Comparison of ENCODE assay signal across 1 cellular context in the genomic region with DNA sequence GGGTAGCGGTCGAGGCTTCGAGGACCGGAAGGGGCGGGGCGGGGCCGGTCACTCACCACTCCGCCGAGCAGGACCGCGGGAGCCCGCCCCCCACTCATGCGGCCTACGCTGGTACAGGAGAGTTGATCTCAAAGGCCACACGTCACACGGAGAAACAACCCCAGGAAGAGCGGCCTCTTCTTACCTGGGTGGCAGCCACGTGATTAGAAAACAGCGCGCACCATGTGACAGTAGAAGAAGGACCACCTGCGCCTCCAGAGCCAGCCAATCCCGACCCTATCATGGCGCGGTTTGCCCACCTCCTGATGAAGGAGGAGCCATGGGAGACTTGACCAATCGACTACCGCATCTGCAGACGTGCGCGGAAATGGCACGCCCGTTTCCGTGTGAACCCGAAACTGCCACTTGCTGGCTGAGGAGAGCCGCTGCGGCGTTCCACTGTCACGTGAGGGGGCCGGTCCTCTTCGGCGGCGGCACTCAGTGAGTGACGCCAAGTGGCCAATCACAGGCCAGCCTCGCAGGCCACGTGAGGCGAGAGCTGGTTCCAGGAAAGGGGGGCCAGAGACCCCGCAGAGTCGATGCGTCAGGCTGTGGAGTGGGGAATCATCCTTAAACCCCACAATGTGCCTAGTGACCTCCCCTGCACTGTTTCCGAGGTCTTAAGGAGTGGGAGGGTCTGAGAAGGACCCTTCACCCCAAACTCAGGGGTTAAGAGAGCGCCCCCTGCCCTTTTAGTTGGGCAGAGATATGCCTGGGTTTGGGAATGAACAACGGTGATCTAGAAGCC.
TF ChIP-seq lines count a peak whose summit lies in the region.

A gene with protein sequence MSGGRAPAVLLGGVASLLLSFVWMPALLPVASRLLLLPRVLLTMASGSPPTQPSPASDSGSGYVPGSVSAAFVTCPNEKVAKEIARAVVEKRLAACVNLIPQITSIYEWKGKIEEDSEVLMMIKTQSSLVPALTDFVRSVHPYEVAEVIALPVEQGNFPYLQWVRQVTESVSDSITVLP (minus strand): TSS at position 205 of the 787 bp plus-strand sequence. CDS start 107 bp downstream, at position 98.

TF ChIP-seq in K562, 482 proteins besides CTCF, POLR2A, EP300 and RAD21 (continued from another document and continues in another):
- peak; percentile 91 for TF ChIP-seq ARID4B (CRISPR knock-in tag; IDR thresholded peaks at IDR 0.05)
- peak; percentile 24; the same call in 1 of the 2 replicates for TF ChIP-seq E2F3 (CRISPR knock-in tag; IDR thresholded peaks at IDR 0.05)
- TF ChIP-seq ZNF384 (IDR thresholded peaks at IDR 0.05; ENCODE audit: low read depth, low read length): 0 out of 2 replicates have a peak, but pooled peaks have one; percentile 4
- TF ChIP-seq PML (IDR thresholded peaks at IDR 0.05; ENCODE audit: low read length): peak; percentile 70
- TF ChIP-seq KLF13 (tag; IDR thresholded peaks at IDR 0.05; ENCODE audit: borderline replicate concordance, low read depth): peak; percentile 94
- TF ChIP-seq ZNF445 (CRISPR knock-in tag; IDR thresholded peaks at IDR 0.05; ENCODE audit: low read depth): no peak
- TF ChIP-seq NR2F6 (CRISPR knock-in tag; IDR thresholded peaks at IDR 0.05): no peak
- no peak for TF ChIP-seq KLF1 (tag; IDR thresholded peaks at IDR 0.05)
- peak; percentile 91 for TF ChIP-seq HEY1 (CRISPR knock-in tag; IDR thresholded peaks at IDR 0.05; ENCODE audit: borderline replicate concordance)
- TF ChIP-seq TRIM28 (IDR thresholded peaks at IDR 0.05): no peak
- TF ChIP-seq, protein P1, sequence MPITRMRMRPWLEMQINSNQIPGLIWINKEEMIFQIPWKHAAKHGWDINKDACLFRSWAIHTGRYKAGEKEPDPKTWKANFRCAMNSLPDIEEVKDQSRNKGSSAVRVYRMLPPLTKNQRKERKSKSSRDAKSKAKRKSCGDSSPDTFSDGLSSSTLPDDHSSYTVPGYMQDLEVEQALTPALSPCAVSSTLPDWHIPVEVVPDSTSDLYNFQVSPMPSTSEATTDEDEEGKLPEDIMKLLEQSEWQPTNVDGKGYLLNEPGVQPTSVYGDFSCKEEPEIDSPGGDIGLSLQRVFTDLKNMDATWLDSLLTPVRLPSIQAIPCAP (CRISPR knock-in tag; IDR thresholded peaks at IDR 0.05; ENCODE audit: borderline replicate concordance): no peak
- TF ChIP-seq YY1 (IDR thresholded peaks at IDR 0.05; ENCODE audit: borderline replicate concordance in 1 of 3, control insufficient read depth in 1 of 3, extremely low read depth in 1 of 3, insufficient read depth in 3 of 3, insufficient read length in 1 of 3, insufficient replicate concordance in 2 of 3, low read depth in 1 of 3, low read length in 2 of 3): peak in 2 of 3 experiments; percentile 70 to 79
- no peak for TF ChIP-seq GATA2 (CRISPR knock-in tag; IDR thresholded peaks at IDR 0.05)
- no peak for TF ChIP-seq CBX2 (IDR thresholded peaks at IDR 0.05; ENCODE audit: insufficient read depth, low read length, poor library complexity, severe bottlenecking)
- no peak for TF ChIP-seq CHD4 (IDR thresholded peaks at IDR 0.05; ENCODE audit: insufficient read depth, insufficient replicate concordance, low read depth, low read length, poor library complexity, severe bottlenecking)
- no peak for TF ChIP-seq PHF21A (IDR thresholded peaks at IDR 0.05; ENCODE audit: borderline replicate concordance, low read depth)
- peak; percentile 68 for TF ChIP-seq POLR2AphosphoS5 (IDR thresholded peaks at IDR 0.05; ENCODE audit: control insufficient read depth, insufficient read depth, low read depth, low read length)
- TF ChIP-seq NFATC3 (IDR thresholded peaks at IDR 0.05): no peak
- no peak for TF ChIP-seq PRMT5 (CRISPR knock-in tag; IDR thresholded peaks at IDR 0.05)
- no peak for TF ChIP-seq ZNF444 (CRISPR knock-in tag; IDR thresholded peaks at IDR 0.05)
- TF ChIP-seq TSHZ1 (CRISPR knock-in tag; IDR thresholded peaks at IDR 0.05): no peak
- peak; percentile 100 for TF ChIP-seq CXXC5 (CRISPR knock-in tag; IDR thresholded peaks at IDR 0.05)
- no peak for TF ChIP-seq POLR3G (IDR thresholded peaks at IDR 0.05; ENCODE audit: extremely low read depth, insufficient read length, insufficient replicate concordance)
- TF ChIP-seq, protein P2, sequence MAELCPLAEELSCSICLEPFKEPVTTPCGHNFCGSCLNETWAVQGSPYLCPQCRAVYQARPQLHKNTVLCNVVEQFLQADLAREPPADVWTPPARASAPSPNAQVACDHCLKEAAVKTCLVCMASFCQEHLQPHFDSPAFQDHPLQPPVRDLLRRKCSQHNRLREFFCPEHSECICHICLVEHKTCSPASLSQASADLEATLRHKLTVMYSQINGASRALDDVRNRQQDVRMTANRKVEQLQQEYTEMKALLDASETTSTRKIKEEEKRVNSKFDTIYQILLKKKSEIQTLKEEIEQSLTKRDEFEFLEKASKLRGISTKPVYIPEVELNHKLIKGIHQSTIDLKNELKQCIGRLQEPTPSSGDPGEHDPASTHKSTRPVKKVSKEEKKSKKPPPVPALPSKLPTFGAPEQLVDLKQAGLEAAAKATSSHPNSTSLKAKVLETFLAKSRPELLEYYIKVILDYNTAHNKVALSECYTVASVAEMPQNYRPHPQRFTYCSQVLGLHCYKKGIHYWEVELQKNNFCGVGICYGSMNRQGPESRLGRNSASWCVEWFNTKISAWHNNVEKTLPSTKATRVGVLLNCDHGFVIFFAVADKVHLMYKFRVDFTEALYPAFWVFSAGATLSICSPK (IDR thresholded peaks at IDR 0.05; ENCODE audit: borderline replicate concordance): no peak
- TF ChIP-seq SMC3 (conservative IDR thresholded peaks at IDR 0.05; ENCODE audit: insufficient read depth, low read depth, low read length): no peak
- peak; percentile 59; the same call in 1 of the 2 replicates for TF ChIP-seq JUN (IDR thresholded peaks at IDR 0.05; ENCODE audit: borderline replicate concordance, low read depth, low read length)
- TF ChIP-seq JUN (CRISPR knock-in tag; IDR thresholded peaks at IDR 0.05; ENCODE audit: borderline replicate concordance): no peak
- TF ChIP-seq, protein P3, sequence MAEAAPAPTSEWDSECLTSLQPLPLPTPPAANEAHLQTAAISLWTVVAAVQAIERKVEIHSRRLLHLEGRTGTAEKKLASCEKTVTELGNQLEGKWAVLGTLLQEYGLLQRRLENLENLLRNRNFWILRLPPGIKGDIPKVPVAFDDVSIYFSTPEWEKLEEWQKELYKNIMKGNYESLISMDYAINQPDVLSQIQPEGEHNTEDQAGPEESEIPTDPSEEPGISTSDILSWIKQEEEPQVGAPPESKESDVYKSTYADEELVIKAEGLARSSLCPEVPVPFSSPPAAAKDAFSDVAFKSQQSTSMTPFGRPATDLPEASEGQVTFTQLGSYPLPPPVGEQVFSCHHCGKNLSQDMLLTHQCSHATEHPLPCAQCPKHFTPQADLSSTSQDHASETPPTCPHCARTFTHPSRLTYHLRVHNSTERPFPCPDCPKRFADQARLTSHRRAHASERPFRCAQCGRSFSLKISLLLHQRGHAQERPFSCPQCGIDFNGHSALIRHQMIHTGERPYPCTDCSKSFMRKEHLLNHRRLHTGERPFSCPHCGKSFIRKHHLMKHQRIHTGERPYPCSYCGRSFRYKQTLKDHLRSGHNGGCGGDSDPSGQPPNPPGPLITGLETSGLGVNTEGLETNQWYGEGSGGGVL (CRISPR knock-in tag; IDR thresholded peaks at IDR 0.05): no peak
- no peak for TF ChIP-seq RBM39 (optimal IDR thresholded peaks at IDR 0.05; ENCODE audit: low read depth, low read length)
- no peak for TF ChIP-seq DNMT1 (IDR thresholded peaks at IDR 0.05)
- no peak for TF ChIP-seq JUNB (CRISPR knock-in tag; conservative IDR thresholded peaks at IDR 0.05)
- peak; percentile 19 to 36; a peak in 2 of 4 replicates for TF ChIP-seq SIX5 (IDR thresholded peaks at IDR 0.05; ENCODE audit: borderline replicate concordance in 1 of 2, insufficient read depth in 1 of 2, low read depth in 1 of 2, low read length in 2 of 2)
- TF ChIP-seq SOX6 (IDR thresholded peaks at IDR 0.05): peak; percentile 44; the same call in 1 of the 2 replicates
- TF ChIP-seq, protein P4, sequence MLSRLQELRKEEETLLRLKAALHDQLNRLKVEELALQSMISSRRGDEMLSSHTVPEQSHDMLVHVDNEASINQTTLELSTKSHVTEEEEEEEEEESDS (CRISPR knock-in tag; IDR thresholded peaks at IDR 0.05): no peak
- 0 out of 2 replicates have a peak, but pooled peaks have one; percentile 70 for TF ChIP-seq ZNF212 (CRISPR knock-in tag; IDR thresholded peaks at IDR 0.05)
- no peak for TF ChIP-seq ATF6 (CRISPR knock-in tag; IDR thresholded peaks at IDR 0.05)
- TF ChIP-seq POLR2G (IDR thresholded peaks at IDR 0.05; ENCODE audit: low read depth, low read length): peak; percentile 74
- no peak; the same call in 1 of the 2 replicates for TF ChIP-seq TCF3 (CRISPR knock-in tag; IDR thresholded peaks at IDR 0.05)
- TF ChIP-seq ZNF316 (IDR thresholded peaks at IDR 0.05): no peak
- no peak for TF ChIP-seq SMARCC2 (IDR thresholded peaks at IDR 0.05; ENCODE audit: low read depth)
